1 cellular context compared by ENCODE assay signal in genomic region chr2:95728878-95729511, GRCh38.
TF ChIP-seq lines count a peak whose summit lies in the region.

No MANE protein-coding gene starts in this region.

TF ChIP-seq in GM23338, 12 proteins besides CTCF, POLR2A, EP300 and RAD21 (continued from another document):
- TF ChIP-seq ETS1 (IDR thresholded peaks at IDR 0.05) (no peak), ZNF114 (CRISPR knock-in tag; IDR thresholded peaks at IDR 0.05) (no peak), NANOG (IDR thresholded peaks at IDR 0.05; ENCODE audit: borderline replicate concordance) (no peak), CREB1 (CRISPR knock-in tag; IDR thresholded peaks at IDR 0.05; ENCODE audit: low read depth) (no peak), EZH2 (IDR thresholded peaks at IDR 0.05; ENCODE audit: low read depth, unreplicated experiment) (no peak), EZH2phosphoT487 (IDR thresholded peaks at IDR 0.05; ENCODE audit: unreplicated experiment) (no peak)
